In the genomic region with DNA sequence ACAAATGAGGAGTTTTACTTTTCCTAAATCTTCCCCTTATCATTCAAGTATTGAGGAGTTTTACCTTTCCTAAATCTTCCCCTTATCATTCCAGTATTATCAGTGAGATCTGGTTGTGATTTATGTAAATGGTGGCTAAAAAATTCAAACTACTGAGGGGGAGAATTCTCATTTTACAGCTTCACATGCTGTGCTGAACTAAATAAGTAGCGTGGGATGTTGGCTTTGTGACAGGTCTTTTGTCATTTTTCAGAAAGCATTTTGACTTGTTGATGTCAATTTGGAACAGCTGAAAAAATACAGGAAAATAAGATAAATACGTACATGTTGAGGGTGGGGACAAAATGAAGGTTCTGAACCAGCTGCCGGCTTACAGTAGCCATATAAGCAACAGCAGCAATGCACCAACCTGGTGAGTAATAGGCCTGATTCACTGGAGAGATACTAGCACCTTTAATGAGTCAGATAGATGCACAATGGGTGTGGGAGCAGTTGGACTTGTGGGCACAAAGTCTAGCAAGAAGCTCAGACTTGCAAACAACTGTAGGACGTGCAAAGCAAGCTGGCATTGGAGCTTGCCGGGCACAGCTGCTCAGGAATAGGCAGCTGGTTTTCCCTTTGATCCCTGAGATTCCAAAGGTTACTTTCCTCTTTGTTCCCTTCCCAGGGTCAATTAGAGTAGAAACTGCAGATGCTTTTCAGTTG, we compare ENCODE assay signal across 8 cellular contexts. TPM values are rescaled to one million over a fixed set of nuclear protein-coding genes. Genes with fewer than 3 reads are reported as not detected.
DNase-seq lines count a peak whose midpoint lies in the region; FAIRE-seq and TF ChIP-seq lines count a peak whose summit lies in the region.

No MANE protein-coding gene starts in this region.

- TF ChIP-seq POLR2A in uterus (IDR thresholded peaks at IDR 0.05), result no peak

- no peaks in the 10 kb centered on the region for H3K9me3 Mint-ChIP-seq in CD4-positive, alpha-beta memory T cell

- no peak overlapping the region for H4K5ac ChIP-seq in mesendoderm (ENCODE audit: low read length)

- no peak overlapping the region for H2BK5ac ChIP-seq in mesendoderm (ENCODE audit: low read length)

- intact Hi-C loops in uterus (cut with DNase I; ENCODE audit: low total_unique reads), result no loop called here
- intact Hi-C loops in CD4-positive, alpha-beta memory T cell (cut with micrococcal nuclease), result no loop called here
- intact Hi-C loops in kidney (cut with DNase I), result no loop called here

- H3K4me2 ChIP-seq in mesendoderm (ENCODE audit: low read length), result no peak overlapping the region

- H2AFZ ChIP-seq in ACC112 (ENCODE audit: low read length, unreplicated experiment), result no peak overlapping the region

- no peak overlapping the region for H3K9ac ChIP-seq in adipocyte (ENCODE audit: low read length)
- H3K9ac ChIP-seq in mesendoderm (ENCODE audit: low read length), result peak overlapping the region; percentile 29
- H3K9ac ChIP-seq in kidney (ENCODE audit: low read length in 2 of 2), result no peak overlapping the region

- no peak overlapping the region for H2AK5ac ChIP-seq in mesendoderm (ENCODE audit: low read length)

- DNase-seq in LHCN-M2 (ENCODE audit: low read depth) (peak; percentile 100), adipocyte (ENCODE audit: low read depth) (peak; percentile 50), mesendoderm (no peak), uterus (peak in 1 of 2 donors; percentile 26), iPS-NIHi11 (ENCODE audit: low spot score) (no peak), kidney (no peak)
- no peak for DNase-seq in CD4-positive, alpha-beta memory T cell

- no peak overlapping the region for H2BK120ac ChIP-seq in mesendoderm (ENCODE audit: low read depth, low read length)

- H3K36me3 Mint-ChIP-seq in CD4-positive, alpha-beta memory T cell, result peaks cover 3 to 25% of the 10 kb centered on the region in 2 donors

- H3K79me1 ChIP-seq in mesendoderm (ENCODE audit: low read length), result peaks cover 15% of the 10 kb centered on the region

- POLR2A ChIA-PET in CD4-positive, alpha-beta memory T cell (lab: Charles Lee; ENCODE audit: partially characterized antibody), result no interaction called here

- no peak overlapping the region for H2BK15ac ChIP-seq in mesendoderm (replicated peaks; ENCODE audit: low read depth)

- CTCF ChIA-PET in CD4-positive, alpha-beta memory T cell (lab: Charles Lee; ENCODE audit: partially characterized antibody), result no interaction called here

- H3K79me2 ChIP-seq in ACC112 (ENCODE audit: control insufficient read depth, insufficient read depth, low read length, unreplicated experiment) (peaks cover 85% of the 10 kb centered on the region), mesendoderm (ENCODE audit: control insufficient read depth, insufficient read depth, low read length) (no peaks in the 10 kb centered on the region)

- H3K4me3 Mint-ChIP-seq in CD4-positive, alpha-beta memory T cell, result no peak overlapping the region

- H3K4me1 Mint-ChIP-seq in CD4-positive, alpha-beta memory T cell, result no peaks in the 10 kb centered on the region

- no peaks in the 10 kb centered on the region for H3K9me3 ChIP-seq in adipocyte (ENCODE audit: control insufficient read depth, low read length)
- no peaks in the 10 kb centered on the region for H3K9me3 ChIP-seq in uterus
- H3K9me3 ChIP-seq in CD4-positive, alpha-beta memory T cell (ENCODE audit: control insufficient read depth in 1 of 2, low read length in 2 of 2), result no peaks in the 10 kb centered on the region
- H3K9me3 ChIP-seq in kidney (ENCODE audit: control insufficient read depth in 1 of 2, low read length in 2 of 2), result no peaks in the 10 kb centered on the region

- no peak for TF ChIP-seq CTCF in uterus (IDR thresholded peaks at IDR 0.05)
- no peak for TF ChIP-seq CTCF in kidney (IDR thresholded peaks at IDR 0.05; ENCODE audit: borderline replicate concordance, extremely low read depth, insufficient read depth)

- H3K27ac ChIP-seq in ACC112 (ENCODE audit: low read depth, low read length) (peak overlapping the region; percentile 69), mesendoderm (ENCODE audit: low read depth, low read length) (no peak overlapping the region), uterus (peak overlapping the region; percentile 61 to 77), kidney (ENCODE audit: low read depth in 2 of 2, low read length in 2 of 2) (no peak overlapping the region)
- H3K27ac ChIP-seq in CD4-positive, alpha-beta memory T cell (ENCODE audit: low read depth, low read length), result no peak overlapping the region

- H3K27me3 Mint-ChIP-seq in CD4-positive, alpha-beta memory T cell, result peaks cover 2 to 3% of the 10 kb centered on the region in 2 donors

- no peak overlapping the region for H3K23ac ChIP-seq in mesendoderm (ENCODE audit: low read length)

- WGBS in mesendoderm (ENCODE audit: extremely low coverage, insufficient coverage, low lambda C conversion rate), result no CpG with 5 or more reads among the region's 5 CpGs

- H3K18ac ChIP-seq in mesendoderm (ENCODE audit: low read length), result no peak overlapping the region

- H3K4me1 ChIP-seq in ACC112 (ENCODE audit: control insufficient read depth, insufficient read depth, low read length, unreplicated experiment), result peaks cover 30% of the 10 kb centered on the region
- peaks cover 22% of the 10 kb centered on the region for H3K4me1 ChIP-seq in adipocyte (ENCODE audit: control insufficient read depth, insufficient read depth, low read length)
- peaks cover 37% of the 10 kb centered on the region for H3K4me1 ChIP-seq in mesendoderm (ENCODE audit: control insufficient read depth, low read depth, low read length)
- no peaks in the 10 kb centered on the region for H3K4me1 ChIP-seq in uterus
- no peaks in the 10 kb centered on the region for H3K4me1 ChIP-seq in CD4-positive, alpha-beta memory T cell (ENCODE audit: insufficient read depth, low read length)
- peaks cover 6 to 10% of the 10 kb centered on the region in 2 donors for H3K4me1 ChIP-seq in kidney (ENCODE audit: control insufficient read depth in 1 of 2, insufficient read depth in 1 of 2, low read depth in 1 of 2, low read length in 2 of 2)

- H3K4me3 ChIP-seq in ACC112 (ENCODE audit: low read depth, low read length) (no peak overlapping the region), adipocyte (ENCODE audit: low read length) (no peak overlapping the region), mesendoderm (ENCODE audit: low read length) (no peak overlapping the region), uterus (peak overlapping the region in 1 of 2 donors; percentile 9), kidney (ENCODE audit: low read length in 2 of 2) (no peak overlapping the region)
- H3K4me3 ChIP-seq in CD4-positive, alpha-beta memory T cell (ENCODE audit: low read length in 2 of 2), result no peak overlapping the region

- H3K36me3 ChIP-seq in ACC112 (ENCODE audit: insufficient read depth, low read length) (peaks cover 16% of the 10 kb centered on the region), adipocyte (ENCODE audit: control insufficient read depth, insufficient read depth, low read length, severe bottlenecking) (no peaks in the 10 kb centered on the region), mesendoderm (ENCODE audit: control insufficient read depth, insufficient read depth, low read length) (no peaks in the 10 kb centered on the region), uterus (no peaks in the 10 kb centered on the region), kidney (ENCODE audit: control insufficient read depth in 1 of 2, insufficient read depth in 2 of 2, low read length in 2 of 2) (no peaks in the 10 kb centered on the region)
- H3K36me3 ChIP-seq in CD4-positive, alpha-beta memory T cell (ENCODE audit: insufficient read depth, low read length), result no peaks in the 10 kb centered on the region

- H3K56ac ChIP-seq in mesendoderm (ENCODE audit: low read length), result peak overlapping the region; percentile 42

- H3K27me3 ChIP-seq in ACC112 (ENCODE audit: insufficient read depth, low read length) (no peaks in the 10 kb centered on the region), adipocyte (replicated peaks; ENCODE audit: control insufficient read depth, insufficient read depth, low read length) (no peaks in the 10 kb centered on the region), mesendoderm (ENCODE audit: insufficient read depth, low read length, poor library complexity) (no peaks in the 10 kb centered on the region), uterus (no peaks in the 10 kb centered on the region)
- H3K27me3 ChIP-seq in CD4-positive, alpha-beta memory T cell (ENCODE audit: insufficient read depth, low read length), result no peaks in the 10 kb centered on the region

- no peak for FAIRE-seq in kidney (lab: Jason Lieb, UNC)

- H4K8ac ChIP-seq in mesendoderm (ENCODE audit: low read depth, low read length), result no peak overlapping the region

- no peak overlapping the region for H3K27ac Mint-ChIP-seq in CD4-positive, alpha-beta memory T cell

- no peak overlapping the region for H3K4ac ChIP-seq in mesendoderm (ENCODE audit: low read depth, low read length)

RNA-seq across cellular contexts. Expression of gene B3GNT5, which starts 12.8 kb away (rescaled TPM):
- 42.1 and 52.6 TPM in 2 replicates for total RNA-seq in LHCN-M2 (2014; rRNA removed)
- polyA plus RNA-seq in LHCN-M2 (2012), result 5.9 TPM
- polyA plus RNA-seq in mesendoderm (2013, experiment 1 of 2), result 5.9 TPM
- 5.5 TPM for polyA plus RNA-seq in mesendoderm (2013, experiment 2 of 2)
- 10 to 100 TPM in 1 of 4 donors, 1 to 10 TPM in 3; 3.6 to 23.1 (median 9.3) TPM for total RNA-seq in uterus
- under 1 TPM; 0.25 to 0.41 TPM for total RNA-seq in CD4-positive, alpha-beta memory T cell
- under 1 TPM; 0.08 to 0.53 TPM for polyA plus RNA-seq in CD4-positive, alpha-beta memory T cell
- total RNA-seq in kidney, result 9.9 TPM
- 2.4 TPM for polyA plus RNA-seq in kidney (ENCODE audit: insufficient read depth, low read depth, low replicate concordance)

Comparison
In these comparisons a context has a peak if more than half of its experiments do, and no peak if none do; other contexts are left out.
1. H3K27ac ChIP-seq: peak in ACC112 (single experiment) and uterus (2 of 2); none in mesendoderm (single experiment), CD4-positive, alpha-beta memory T cell (single experiment) and kidney (0 of 2).
2. DNase-seq: peak in LHCN-M2 (single experiment) and adipocyte (single experiment); none in mesendoderm (single experiment), iPS-NIHi11 (single experiment), CD4-positive, alpha-beta memory T cell (0 of 5) and kidney (single experiment).